Comparison of ENCODE assay signal across 21 cellular contexts in the genomic region with DNA sequence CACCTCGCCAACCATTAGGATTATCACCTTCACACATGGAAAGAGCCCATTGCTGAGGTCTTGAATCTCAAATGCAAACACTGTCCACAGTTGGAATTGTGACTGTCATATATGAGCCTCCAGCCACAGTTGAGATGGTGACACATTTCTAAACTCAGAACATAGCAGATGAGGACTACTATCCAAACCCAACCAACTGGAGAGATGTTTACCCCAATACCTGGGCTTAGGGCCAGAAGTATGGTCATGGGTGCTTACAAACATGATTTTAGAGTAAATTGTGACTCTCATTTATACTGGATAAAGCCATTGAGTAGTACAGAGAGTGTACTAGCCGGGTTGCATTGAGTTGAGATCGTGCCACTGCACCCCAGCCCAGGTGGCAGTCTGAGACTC.
"Had no signal": no experiment of that assay in that cellular context is flagged by ENCODE, and none has a peak within 500 bp of the region (broad histone marks: within the 10 kb centered on the region; RNA-seq: fewer than 3 reads in every experiment).

No MANE protein-coding gene starts in this region.

- DNase-seq: activated CD4-positive, CD25-positive, alpha-beta regulatory T cell treated with anti-CD3 and anti-CD28 coated beads, Interleukin-2, amount 50 U/mL, for 72 hours; activated naive CD4-positive, alpha-beta T cell; activated naive CD8-positive, alpha-beta T cell treated with anti-CD3 and anti-CD28 coated beads, Interleukin-2, amount 10 ng/mL, durations not matched to agents 7 days and 5 days; amniotic stem cell; head of caudate nucleus; left cardiac atrium; pancreas; small intestine; stimulated activated CD4-positive, alpha-beta T cell treated with anti-CD3 and anti-CD28 coated beads, Interleukin-15, amount 100 ng/mL, for 24 hours; stimulated activated naive B cell treated with anti-CD40 and anti-IgM and Interleukin-4, amounts not matched to agents 10 μg/mL and 1 μg/mL and 100 μg/mL, for 72 hours; T-helper 1 cell; upper lobe of right lung; WERI-Rb-1 had no signal

- H3K27me3 ChIP-seq: breast epithelium, gastroesophageal sphincter, neutrophil, pancreas, upper lobe of right lung had no signal

- H3K4me3 ChIP-seq: breast epithelium, coronary artery, gastroesophageal sphincter, pancreas, upper lobe of right lung had no signal

- H3K27ac ChIP-seq: breast epithelium, coronary artery, gastroesophageal sphincter, neutrophil, pancreas, upper lobe of right lung, WERI-Rb-1 had no signal

- H3K27me3 Mint-ChIP-seq: activated naive CD8-positive, alpha-beta T cell treated with anti-CD3 and anti-CD28 coated beads, Interleukin-2, amount 10 ng/mL, durations not matched to agents 7 days and 5 days; memory B cell; stimulated activated naive B cell treated with anti-CD40 and anti-IgM and Interleukin-4, amounts not matched to agents 10 μg/mL and 1 μg/mL and 100 μg/mL, for 72 hours had no signal

- ATAC-seq: gastroesophageal sphincter; left cardiac atrium; pancreas; sciatic nerve; stimulated activated naive B cell treated with anti-CD40 and anti-IgM and Interleukin-4, amounts not matched to agents 10 μg/mL and 1 μg/mL and 100 μg/mL, for 72 hours; upper lobe of right lung had no signal

- H3K27ac Mint-ChIP-seq: activated naive CD8-positive, alpha-beta T cell treated with anti-CD3 and anti-CD28 coated beads, Interleukin-2, amount 10 ng/mL, durations not matched to agents 7 days and 5 days; activated T-helper 2 cell treated with anti-CD3 and anti-CD28 coated beads, Interferon-gamma antibody, Interleukin-2, Interleukin-4, amounts not matched to agents 10 μg/mL and 5 μg/mL and 100 μg/mL, durations not matched to agents 14 hours and 24 hours and 36 hours; memory B cell; nephron; stimulated activated naive B cell treated with anti-CD40 and anti-IgM and Interleukin-4, amounts not matched to agents 10 μg/mL and 1 μg/mL and 100 μg/mL, for 72 hours had no signal

- H3K36me3 ChIP-seq: breast epithelium, gastroesophageal sphincter, neutrophil, upper lobe of right lung, WERI-Rb-1 had no signal

- H3K9me3 ChIP-seq: breast epithelium, gastroesophageal sphincter, neutrophil, pancreas, upper lobe of right lung had no signal

- H3K4me1 Mint-ChIP-seq: nephron had no signal

- H3K9me3 Mint-ChIP-seq: memory B cell; stimulated activated naive B cell treated with anti-CD40 and anti-IgM and Interleukin-4, amounts not matched to agents 10 μg/mL and 1 μg/mL and 100 μg/mL, for 72 hours had no signal

- H3K4me1 ChIP-seq: breast epithelium, gastroesophageal sphincter, pancreas, upper lobe of right lung had no signal

- H3K4me3 Mint-ChIP-seq: activated naive CD8-positive, alpha-beta T cell treated with anti-CD3 and anti-CD28 coated beads, Interleukin-2, amount 10 ng/mL, durations not matched to agents 7 days and 5 days; memory B cell; nephron; stimulated activated naive B cell treated with anti-CD40 and anti-IgM and Interleukin-4, amounts not matched to agents 10 μg/mL and 1 μg/mL and 100 μg/mL, for 72 hours had no signal
